In genomic region chr9:12702160-12702758, GRCh38 we compare ENCODE assay signal across 9 cellular contexts. TPM values are rescaled to one million over a fixed set of nuclear protein-coding genes. Genes with fewer than 3 reads are reported as not detected.
DNase-seq lines count a peak whose midpoint lies in the region; ATAC-seq, FAIRE-seq and TF ChIP-seq lines count a peak whose summit lies in the region.
"Had no signal": no experiment of that assay in that cellular context is flagged by ENCODE, and none has a peak within 500 bp of the region (broad histone marks: within the 10 kb centered on the region; RNA-seq: fewer than 3 reads in every experiment).

No MANE protein-coding gene starts in this region.

- TF ChIP-seq CTCF in astrocyte of the cerebellum (IDR thresholded peaks at IDR 0.05; ENCODE audit: low read depth, low read length, missing control alignments) (peak; percentile 71), type B pancreatic cell (conservative IDR thresholded peaks at IDR 0.05) (peak; percentile 78)

- H3K4me1 Mint-ChIP-seq in type B pancreatic cell (ENCODE audit: unreplicated experiment), result peaks cover 11% of the 10 kb centered on the region
- H3K4me1 Mint-ChIP-seq: naive B cell had no signal

- no peaks in the 10 kb centered on the region for H3K9me3 Mint-ChIP-seq in type B pancreatic cell

- H3K36me3 Mint-ChIP-seq in type B pancreatic cell, result no peaks in the 10 kb centered on the region
- H3K36me3 Mint-ChIP-seq: naive B cell had no signal

- FAIRE-seq in islet of Langerhans (lab: Jason Lieb, UNC), result peak; percentile 79

- ATAC-seq in Right ventricle myocardium inferior (peak; percentile 54), HG03045 (IDR thresholded peaks at IDR 0.05; ENCODE audit: unreplicated experiment) (no peak), GM21526 (IDR thresholded peaks at IDR 0.05; ENCODE audit: low FRiP score, unreplicated experiment) (no peak)

- no peak overlapping the region for H3K27ac Mint-ChIP-seq in type B pancreatic cell
- H3K27ac Mint-ChIP-seq: naive B cell had no signal

- H3K27me3 Mint-ChIP-seq in type B pancreatic cell, result no peaks in the 10 kb centered on the region
- H3K27me3 Mint-ChIP-seq: naive B cell had no signal

- H3K4me3 ChIP-seq in astrocyte of the cerebellum (ENCODE audit: low read depth, low read length), result no peak overlapping the region

- H3K4me3 Mint-ChIP-seq in type B pancreatic cell, result no peak overlapping the region
- H3K4me3 Mint-ChIP-seq: naive B cell had no signal

- in situ Hi-C loops in astrocyte of the cerebellum (cut with HindIII; ENCODE audit: low sequenced_read_pairs), result no loop called here

- no peak for DNase-seq in Right ventricle myocardium inferior (ENCODE audit: missing footprints)
- no peak for DNase-seq in cardiac septum (ENCODE audit: low spot score)
- peak; percentile 40 for DNase-seq in astrocyte of the cerebellum (ENCODE audit: low read depth)
- no peak for DNase-seq in type B pancreatic cell (ENCODE audit: extremely low spot score, unreplicated experiment)
- no peak for DNase-seq in stimulated activated naive CD4-positive, alpha-beta T cell (lab: John Stamatoyannopoulos, UW)
- DNase-seq: naive B cell had no signal

- intact Hi-C loops in Right ventricle myocardium inferior (cut with DNase I), result no loop called here
- intact Hi-C loops in cardiac septum (cut with DNase I), result no loop called here

RNA-seq across cellular contexts. Expression of gene TYRP1, which starts 9.1 kb away (rescaled TPM):
- 57.4 TPM for total RNA-seq in Right ventricle myocardium inferior
- 102 TPM for total RNA-seq in cardiac septum
- total RNA-seq in type B pancreatic cell (ENCODE audit: low replicate concordance), result 86.2 TPM in 1 of 2 replicates, not detected in the other
